8 cellular contexts compared by ENCODE assay signal in genomic region chr2:173027181-173028128, GRCh38. TPM values are rescaled to one million over a fixed set of nuclear protein-coding genes. Genes with fewer than 3 reads are reported as not detected.
A peak's percentile ranks its signal among the peaks of the same experiment; 100 is the strongest.
DNase-seq lines count a peak whose midpoint lies in the region; ATAC-seq, FAIRE-seq and TF ChIP-seq lines count a peak whose summit lies in the region.

No MANE protein-coding gene starts in this region.

- CTCF ChIA-PET in activated naive CD4-positive, alpha-beta T cell treated with anti-CD3 and anti-CD28 coated beads, Interleukin-2, amount 10 ng/mL, durations not matched to agents 7 days and 5 days (lab: Charles Lee) = interaction anchor here (0.6 to 8.9 kb wide), 31 partner anchors 9 to 1052 kb away, joined by 3 to 173 read pairs (median 3); no protein-coding TSS in a partner anchor

- ATAC-seq in pancreas (peak; percentile 85 to 99 (median 95)), thoracic aorta (ENCODE audit: insufficient number of reproducible peaks, low FRiP score, low read depth) (peak; percentile 61)

- FAIRE-seq in GM19239 (lab: Jason Lieb, UNC) (peak; percentile 95), pancreas (lab: Jason Lieb, UNC) (peak; percentile 75)

- peak overlapping the region; percentile 2; the same call in 1 of the 2 replicates for H3K27ac ChIP-seq in SK-N-MC
- H3K27ac ChIP-seq in pancreas = no peak overlapping the region
- H3K27ac ChIP-seq in thoracic aorta = peak overlapping the region; percentile 50 to 66

- peak overlapping the region; percentile 9 for H3K9ac ChIP-seq in SK-N-MC (ENCODE audit: insufficient read length)

- intact Hi-C loops in pancreas (cut with DNase I) = loop anchor here in 2 of 3 donors (5.0 to 10.0 kb wide), 2 partner anchors 187 to 190 kb away; no protein-coding TSS in a partner anchor

- peaks cover 4 to 14% (median 8%) of the 10 kb centered on the region in 3 donors for H3K4me1 ChIP-seq in pancreas
- H3K4me1 ChIP-seq in thoracic aorta (ENCODE audit: control insufficient read depth in 1 of 2, low read depth in 2 of 2) = peaks cover 6 to 20% of the 10 kb centered on the region in 2 donors

- H3K4me1 Mint-ChIP-seq in activated naive CD4-positive, alpha-beta T cell treated with anti-CD3 and anti-CD28 coated beads, Interleukin-2, amount 10 ng/mL, durations not matched to agents 7 days and 5 days = no peaks in the 10 kb centered on the region
- peaks cover 8% of the 10 kb centered on the region for H3K4me1 Mint-ChIP-seq in glutamatergic neuron (ENCODE audit: low read depth, unreplicated experiment)

- TF ChIP-seq CTCF in glutamatergic neuron (IDR thresholded peaks at IDR 0.05; ENCODE audit: partially characterized antibody, unreplicated experiment) (peak; percentile 94), pancreas (IDR thresholded peaks at IDR 0.05) (peak; percentile 81 to 98 (median 92)), thoracic aorta (IDR thresholded peaks at IDR 0.05) (peak; percentile 93)

- no peaks in the 10 kb centered on the region for H3K9me3 Mint-ChIP-seq in activated naive CD4-positive, alpha-beta T cell treated with anti-CD3 and anti-CD28 coated beads, Interleukin-2, amount 10 ng/mL, durations not matched to agents 7 days and 5 days
- no peaks in the 10 kb centered on the region for H3K9me3 Mint-ChIP-seq in glutamatergic neuron (ENCODE audit: unreplicated experiment)

- H3K36me3 ChIP-seq in SK-N-MC (ENCODE audit: insufficient read depth, low read length) (no peaks in the 10 kb centered on the region), pancreas (no peaks in the 10 kb centered on the region), thoracic aorta (no peaks in the 10 kb centered on the region)

- no peaks in the 10 kb centered on the region for H3K27me3 ChIP-seq in pancreas
- no peaks in the 10 kb centered on the region for H3K27me3 ChIP-seq in thoracic aorta (replicated peaks; ENCODE audit: insufficient read depth)

- H3K27me3 Mint-ChIP-seq in activated naive CD4-positive, alpha-beta T cell treated with anti-CD3 and anti-CD28 coated beads, Interleukin-2, amount 10 ng/mL, durations not matched to agents 7 days and 5 days = peaks cover 5% of the 10 kb centered on the region
- no peaks in the 10 kb centered on the region for H3K27me3 Mint-ChIP-seq in glutamatergic neuron (ENCODE audit: unreplicated experiment)

- H3K36me3 Mint-ChIP-seq in activated naive CD4-positive, alpha-beta T cell treated with anti-CD3 and anti-CD28 coated beads, Interleukin-2, amount 10 ng/mL, durations not matched to agents 7 days and 5 days = no peaks in the 10 kb centered on the region
- no peaks in the 10 kb centered on the region for H3K36me3 Mint-ChIP-seq in glutamatergic neuron (ENCODE audit: unreplicated experiment)

- WGBS in pancreas, 2 donors = 24 to 26% methylated on average over 8 of the region's 8 CpGs

- no peak overlapping the region for H3K4me3 Mint-ChIP-seq in activated naive CD4-positive, alpha-beta T cell treated with anti-CD3 and anti-CD28 coated beads, Interleukin-2, amount 10 ng/mL, durations not matched to agents 7 days and 5 days
- no peak overlapping the region for H3K4me3 Mint-ChIP-seq in glutamatergic neuron (ENCODE audit: unreplicated experiment)

- no peak overlapping the region for H3K27ac Mint-ChIP-seq in activated naive CD4-positive, alpha-beta T cell treated with anti-CD3 and anti-CD28 coated beads, Interleukin-2, amount 10 ng/mL, durations not matched to agents 7 days and 5 days
- H3K27ac Mint-ChIP-seq in glutamatergic neuron (ENCODE audit: unreplicated experiment) = no peak overlapping the region

- H3K4me3 ChIP-seq in SK-N-MC (peak overlapping the region; percentile 63), pancreas (no peak overlapping the region), thoracic aorta (peak overlapping the region; percentile 0)

- no peaks in the 10 kb centered on the region for H3K9me3 ChIP-seq in SK-N-MC (ENCODE audit: low read depth, low read length)
- no peaks in the 10 kb centered on the region for H3K9me3 ChIP-seq in pancreas
- no peaks in the 10 kb centered on the region for H3K9me3 ChIP-seq in thoracic aorta

- DNase-seq in AG08396 (ENCODE audit: low spot score) (peak; percentile 70), GM19239 (ENCODE audit: insufficient read length, low spot score) (peak; percentile 45), MV-4-11 (lab: John Stamatoyannopoulos, UW) (peak; percentile 87), SK-N-MC (ENCODE audit: low read depth, low spot score) (peak; percentile 87), glutamatergic neuron (peak; percentile 76), pancreas (peak in 5 of 6 donors; percentile 65 to 84 (median 73)), thoracic aorta (ENCODE audit: low spot score) (peak; percentile 82)
- DNase-seq in activated naive CD4-positive, alpha-beta T cell treated with anti-CD3 and anti-CD28 coated beads, Interleukin-2, amount 10 ng/mL, durations not matched to agents 7 days and 5 days = peak; percentile 86

RNA-seq across cellular contexts. Expression of gene MAP3K20, which starts 48.2 kb away (rescaled TPM):
- 0.76 TPM for total RNA-seq in glutamatergic neuron (ENCODE audit: unreplicated experiment)
- 10 to 100 TPM in 2 of 6 donors, 1 to 10 TPM in 4; 6.6 to 23.7 (median 9.7) TPM for total RNA-seq in pancreas
- 1 to 10 TPM; 4.1 to 4.4 TPM for polyA plus RNA-seq in pancreas
- 10 to 100 TPM; 45.9 to 79.6 TPM for total RNA-seq in thoracic aorta

Comparison
In these comparisons a context has a peak if more than half of its experiments do, and no peak if none do; other contexts are left out.
1. H3K27ac ChIP-seq: peak in SK-N-MC (single experiment) and thoracic aorta (2 of 2); none in pancreas (0 of 4).
2. H3K4me3 ChIP-seq: peak in SK-N-MC (single experiment) and thoracic aorta (single experiment); none in pancreas (0 of 4).
3. Peak in every context shown above with its lines, with median percentiles within 50 percentile points of each other: DNase-seq and CTCF ChIP-seq.